ENCODE assay signal across 19 cellular contexts in genomic region chr9:68919666-68920065, GRCh38.
DNase-seq lines count a peak whose midpoint lies in the region; ATAC-seq, FAIRE-seq and TF ChIP-seq lines count a peak whose summit lies in the region.
"Had no signal": no experiment of that assay in that cellular context is flagged by ENCODE, and none has a peak within 500 bp of the region (broad histone marks: within the 10 kb centered on the region; RNA-seq: fewer than 3 reads in every experiment).

No MANE protein-coding gene starts in this region.

- H3K27ac ChIP-seq in kidney (ENCODE audit: low read depth in 2 of 2, low read length in 2 of 2) (no peak overlapping the region), brain microvascular endothelial cell (no peak overlapping the region), tibial nerve (no peak overlapping the region)
- H3K27ac ChIP-seq: cardiac muscle cell, hepatocyte, lower lobe of right lung had no signal

- in situ Hi-C loops in brain microvascular endothelial cell (cut with HindIII; ENCODE audit: low pct_ligation_motif_present, low sequenced_read_pairs): no loop called here

- H3K36me3 ChIP-seq in kidney (ENCODE audit: control insufficient read depth in 1 of 2, insufficient read depth in 2 of 2, low read length in 2 of 2): no peaks in the 10 kb centered on the region
- no peaks in the 10 kb centered on the region for H3K36me3 ChIP-seq in brain microvascular endothelial cell (replicated peaks)
- no peaks in the 10 kb centered on the region for H3K36me3 ChIP-seq in tibial nerve
- H3K36me3 ChIP-seq: cardiac muscle cell had no signal

- TF ChIP-seq EP300 in tibial nerve (IDR thresholded peaks at IDR 0.05): no peak

- H3K27me3 Mint-ChIP-seq in T-helper 2 cell treated with Interferon-gamma antibody and Interleukin-4, amounts not matched to agents 5 μg/mL and 100 μg/mL, for 36 hours (ENCODE audit: low read depth): no peaks in the 10 kb centered on the region

- TF ChIP-seq POLR2A in GM12891 (IDR thresholded peaks at IDR 0.05; ENCODE audit: low read depth, low read length) (no peak), tibial nerve (IDR thresholded peaks at IDR 0.05) (no peak)

- H3K27me3 ChIP-seq in brain microvascular endothelial cell (replicated peaks) (no peaks in the 10 kb centered on the region), tibial nerve (no peaks in the 10 kb centered on the region)
- H3K27me3 ChIP-seq: cardiac muscle cell, hepatocyte had no signal

- WGBS in tibial nerve, 2 donors: 40 to 42% methylated on average over 2 of the region's 2 CpGs

- peak; percentile 52 for ATAC-seq in GM19452 (IDR thresholded peaks at IDR 0.05; ENCODE audit: unreplicated experiment)
- ATAC-seq in HG03066 (IDR thresholded peaks at IDR 0.05; ENCODE audit: low read depth, unreplicated experiment): peak; percentile 66
- ATAC-seq: lower lobe of right lung had no signal

- H3K4me1 ChIP-seq in kidney (ENCODE audit: control insufficient read depth in 1 of 2, insufficient read depth in 1 of 2, low read depth in 1 of 2, low read length in 2 of 2): no peaks in the 10 kb centered on the region
- no peaks in the 10 kb centered on the region for H3K4me1 ChIP-seq in tibial nerve

- H3K27ac Mint-ChIP-seq in T-helper 2 cell treated with Interferon-gamma antibody and Interleukin-4, amounts not matched to agents 5 μg/mL and 100 μg/mL, for 36 hours: peak overlapping the region; percentile 71

- H3K4me3 Mint-ChIP-seq in T-helper 2 cell treated with Interferon-gamma antibody and Interleukin-4, amounts not matched to agents 5 μg/mL and 100 μg/mL, for 36 hours: peak overlapping the region; percentile 48

- no peaks in the 10 kb centered on the region for H3K9me3 Mint-ChIP-seq in T-helper 2 cell treated with Interferon-gamma antibody and Interleukin-4, amounts not matched to agents 5 μg/mL and 100 μg/mL, for 36 hours

- H3K9ac ChIP-seq in kidney (ENCODE audit: low read length in 2 of 2): no peak overlapping the region
- H3K9ac ChIP-seq: SK-N-SH had no signal

- intact Hi-C loops in kidney (cut with DNase I): no loop called here

- FAIRE-seq in GM12891 (lab: Jason Lieb, UNC) (peak; percentile 38), kidney (lab: Jason Lieb, UNC) (no peak)

- H3K9me3 ChIP-seq in kidney (ENCODE audit: control insufficient read depth in 1 of 2, low read length in 2 of 2): no peaks in the 10 kb centered on the region
- no peaks in the 10 kb centered on the region for H3K9me3 ChIP-seq in tibial nerve
- H3K9me3 ChIP-seq: lower lobe of right lung, SK-N-SH had no signal

- H3K4me3 ChIP-seq in kidney (ENCODE audit: low read length in 2 of 2) (no peak overlapping the region), brain microvascular endothelial cell (ENCODE audit: low read depth, low read length) (no peak overlapping the region), tibial nerve (no peak overlapping the region)
- H3K4me3 ChIP-seq: cardiac muscle cell, hepatocyte, lower lobe of right lung had no signal

- H3K36me3 Mint-ChIP-seq in T-helper 2 cell treated with Interferon-gamma antibody and Interleukin-4, amounts not matched to agents 5 μg/mL and 100 μg/mL, for 36 hours (ENCODE audit: low read depth): no peaks in the 10 kb centered on the region

- TF ChIP-seq CTCF in kidney (IDR thresholded peaks at IDR 0.05; ENCODE audit: borderline replicate concordance, extremely low read depth, insufficient read depth) (no peak), brain microvascular endothelial cell (IDR thresholded peaks at IDR 0.05; ENCODE audit: low read depth, low read length, missing control alignments) (no peak), tibial nerve (IDR thresholded peaks at IDR 0.05) (no peak)

- no peak for DNase-seq in GM12891 (ENCODE audit: insufficient read length, low spot score)
- DNase-seq in T-helper 2 cell treated with Interferon-gamma antibody and Interleukin-4, amounts not matched to agents 5 μg/mL and 100 μg/mL, for 36 hours (ENCODE audit: low spot score): no peak
- DNase-seq in kidney: no peak
- no peak for DNase-seq in brain microvascular endothelial cell
- DNase-seq in OCI-M2 (lab: John Stamatoyannopoulos, UW; ENCODE audit: unreplicated experiment): no peak
- no peak for DNase-seq in tibial nerve (ENCODE audit: low spot score in 2 of 2)
- DNase-seq: activated CD4-positive, alpha-beta T cell treated with anti-CD3 and anti-CD28 coated beads for 1 hour; activated gamma-delta T cell; AML-193; EL; lower lobe of right lung; NCI-H1436; nucleus accumbens; SK-N-SH; stimulated activated CD4-positive, alpha-beta T cell treated with anti-CD3 and anti-CD28 coated beads, Interleukin-15, amount 100 ng/mL, for 24 hours had no signal

- peaks cover 35% of the 10 kb centered on the region for H3K4me1 Mint-ChIP-seq in T-helper 2 cell treated with Interferon-gamma antibody and Interleukin-4, amounts not matched to agents 5 μg/mL and 100 μg/mL, for 36 hours (ENCODE audit: low read depth)

TF ChIP-seq in GM12891, 5 proteins besides CTCF, POLR2A, EP300 and RAD21:
- TF ChIP-seq PAX5 (IDR thresholded peaks at IDR 0.05; ENCODE audit: insufficient read depth, low read length, severe bottlenecking) (no peak), SPI1 (IDR thresholded peaks at IDR 0.05; ENCODE audit: low read depth, low read length) (peak; percentile 78), TAF1 (IDR thresholded peaks at IDR 0.05; ENCODE audit: low read depth, low read length) (no peak)
